Comparison of ENCODE assay signal across 28 cellular contexts in the genomic region with DNA sequence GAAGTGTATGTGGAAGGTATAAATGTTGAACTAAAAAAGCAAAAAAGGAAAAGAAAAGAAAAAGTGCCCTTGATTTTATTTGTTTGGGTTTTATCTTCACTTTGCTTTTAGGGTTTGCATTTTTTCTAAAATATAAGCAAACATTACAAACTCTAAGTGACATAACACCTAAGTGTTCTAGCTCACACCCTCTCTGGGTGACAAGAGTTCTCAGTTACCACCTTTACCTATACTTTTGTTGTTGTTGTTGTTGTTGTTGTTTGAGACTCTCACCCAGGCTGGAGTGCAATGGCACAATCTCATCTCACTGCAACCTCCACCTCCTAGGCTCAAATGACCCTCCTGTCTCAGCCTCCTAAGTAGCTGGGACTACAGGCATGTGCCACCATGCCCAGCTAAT.
"Had no signal": no experiment of that assay in that cellular context is flagged by ENCODE, and none has a peak within 500 bp of the region (broad histone marks: within the 10 kb centered on the region; RNA-seq: fewer than 3 reads in every experiment).

No MANE protein-coding gene starts in this region.

- H3K4me3 ChIP-seq: colonic mucosa, esophagus muscularis mucosa, gastroesophageal sphincter, heart left ventricle, hepatocyte, left ventricle myocardium inferior, lower lobe of right lung, prostate gland, right atrium auricular region, smooth muscle cell, testis, tibial artery had no signal

- DNase-seq: colonic mucosa; effector CD8-positive, alpha-beta T cell; foreskin keratinocyte; heart left ventricle; islet precursor cell; kidney glomerular epithelial cell; left colon; left ventricle myocardium inferior; lower lobe of right lung; nephron progenitor cell; nucleus accumbens; stimulated activated CD4-positive, alpha-beta T cell treated with anti-CD3 and anti-CD28 coated beads, Interleukin-2, amount 100 ng/mL, for 24 hours; stimulated activated CD4-positive, alpha-beta T cell treated with anti-CD3 and anti-CD28 coated beads, Interleukin-4, amount 100 ng/mL, for 24 hours; stimulated activated naive CD8-positive, alpha-beta T cell treated with anti-CD3 and anti-CD28 coated beads, Interleukin-15, Interleukin-2, amounts not matched to agents 100 U/mL and 50 U/mL, for 24 hours; substantia nigra; testis; tibial artery had no signal

- H3K27ac Mint-ChIP-seq: dendritic cell treated with granulocyte-macrophage colony-stimulating factor and Interleukin-4, amounts not matched to agents 40 ng/mL and 50 ng/mL, for 4 days; memory B cell; nephron progenitor cell; stimulated activated memory B cell treated with anti-CD40 and anti-IgM and Interleukin-4, amounts not matched to agents 10 μg/mL and 1 μg/mL and 100 μg/mL, for 72 hours; type B pancreatic cell had no signal

- H3K36me3 Mint-ChIP-seq: stimulated activated memory B cell treated with anti-CD40 and anti-IgM and Interleukin-4, amounts not matched to agents 10 μg/mL and 1 μg/mL and 100 μg/mL, for 72 hours; type B pancreatic cell had no signal

- H3K27ac ChIP-seq: colonic mucosa, esophagus muscularis mucosa, foreskin keratinocyte, gastroesophageal sphincter, heart left ventricle, hepatocyte, left ventricle myocardium inferior, lower lobe of right lung, prostate gland, right atrium auricular region, testis, tibial artery had no signal

- H3K36me3 ChIP-seq: colonic mucosa, esophagus muscularis mucosa, gastroesophageal sphincter, heart left ventricle, left ventricle myocardium inferior, lower lobe of right lung, prostate gland, right atrium auricular region, tibial artery had no signal

- H3K27me3 ChIP-seq: colonic mucosa, esophagus muscularis mucosa, foreskin keratinocyte, gastroesophageal sphincter, heart left ventricle, hepatocyte, right atrium auricular region, testis, tibial artery had no signal

- H3K9me3 Mint-ChIP-seq: dendritic cell treated with granulocyte-macrophage colony-stimulating factor and Interleukin-4, amounts not matched to agents 40 ng/mL and 50 ng/mL, for 4 days; memory B cell; nephron progenitor cell; stimulated activated memory B cell treated with anti-CD40 and anti-IgM and Interleukin-4, amounts not matched to agents 10 μg/mL and 1 μg/mL and 100 μg/mL, for 72 hours; type B pancreatic cell had no signal

- H3K27me3 Mint-ChIP-seq: dendritic cell treated with granulocyte-macrophage colony-stimulating factor and Interleukin-4, amounts not matched to agents 40 ng/mL and 50 ng/mL, for 4 days; memory B cell; stimulated activated memory B cell treated with anti-CD40 and anti-IgM and Interleukin-4, amounts not matched to agents 10 μg/mL and 1 μg/mL and 100 μg/mL, for 72 hours; type B pancreatic cell had no signal

- ATAC-seq: foreskin keratinocyte; gastroesophageal sphincter; heart left ventricle; left colon; lower lobe of right lung; sciatic nerve; stimulated activated memory B cell treated with anti-CD40 and anti-IgM and Interleukin-4, amounts not matched to agents 10 μg/mL and 1 μg/mL and 100 μg/mL, for 72 hours; stimulated activated naive CD8-positive, alpha-beta T cell treated with anti-CD3 and anti-CD28 coated beads, Interleukin-15, Interleukin-2, amounts not matched to agents 100 U/mL and 50 U/mL, for 24 hours had no signal

- H3K9me3 ChIP-seq: colonic mucosa, esophagus muscularis mucosa, gastroesophageal sphincter, heart left ventricle, left ventricle myocardium inferior, lower lobe of right lung, prostate gland, right atrium auricular region, testis, tibial artery had no signal

- H3K4me3 Mint-ChIP-seq: dendritic cell treated with granulocyte-macrophage colony-stimulating factor and Interleukin-4, amounts not matched to agents 40 ng/mL and 50 ng/mL, for 4 days; memory B cell; nephron progenitor cell; stimulated activated memory B cell treated with anti-CD40 and anti-IgM and Interleukin-4, amounts not matched to agents 10 μg/mL and 1 μg/mL and 100 μg/mL, for 72 hours; type B pancreatic cell had no signal

- H3K4me1 ChIP-seq: colonic mucosa, esophagus muscularis mucosa, foreskin keratinocyte, gastroesophageal sphincter, left ventricle myocardium inferior, lower lobe of right lung, prostate gland, right atrium auricular region, testis, tibial artery had no signal

- H3K4me1 Mint-ChIP-seq: memory B cell, nephron progenitor cell had no signal
